Comparison of ENCODE assay signal across 8 cellular contexts in genomic region chr2:230160112-230160660, GRCh38. TPM values are rescaled to one million over a fixed set of nuclear protein-coding genes. Genes with fewer than 3 reads are reported as not detected.
DNase-seq lines count a peak whose midpoint lies in the region; TF ChIP-seq lines count a peak whose summit lies in the region.

No MANE protein-coding gene starts in this region.

- peak; percentile 68 for DNase-seq in A673 (ENCODE audit: low spot score)
- DNase-seq in NCI-H82 treated with DMSO at 0.1 percent for 48 hours (lab: John Stamatoyannopoulos, UW; ENCODE audit: unreplicated experiment) = peak; percentile 10
- DNase-seq in activated CD8-positive, alpha-beta memory T cell treated with anti-CD3 and anti-CD28 coated beads for 48 hours (ENCODE audit: low read depth in 2 of 3, low spot score in 2 of 3) = peak in 2 of 3 experiments; percentile 33 to 37
- DNase-seq in epithelial cell of proximal tubule (ENCODE audit: low read depth) = no peak
- DNase-seq in thyroid gland = peak; percentile 10 to 31
- no peak for DNase-seq in NCI-H1105 treated with DMSO at 0.1 percent for 48 hours (lab: John Stamatoyannopoulos, UW)

- H3K4me3 Mint-ChIP-seq in nephron = no peak overlapping the region

- H3K27me3 ChIP-seq in A673 (replicated peaks; ENCODE audit: insufficient read depth, low read depth, low read length, poor library complexity) = no peaks in the 10 kb centered on the region
- H3K27me3 ChIP-seq in thyroid gland = no peaks in the 10 kb centered on the region

- H3K4me3 ChIP-seq in A673 (ENCODE audit: low read depth, low read length, poor library complexity, severe bottlenecking) = no peak overlapping the region
- H3K4me3 ChIP-seq in GM12875 (ENCODE audit: low read depth, low read length) = no peak overlapping the region
- H3K4me3 ChIP-seq in epithelial cell of proximal tubule (ENCODE audit: low read depth, low read length) = no peak overlapping the region
- no peak overlapping the region for H3K4me3 ChIP-seq in thyroid gland (replicated peaks in 1 of 3)

- H3K9me3 ChIP-seq in A673 (ENCODE audit: low read depth, low read length, poor library complexity, severe bottlenecking) = no peaks in the 10 kb centered on the region
- H3K9me3 ChIP-seq in thyroid gland = no peaks in the 10 kb centered on the region

- TF ChIP-seq CTCF in A673 (conservative IDR thresholded peaks at IDR 0.05; ENCODE audit: low read depth, low read length) (peak; percentile 81), GM12875 (IDR thresholded peaks at IDR 0.05; ENCODE audit: borderline replicate concordance, insufficient read depth, low read depth, low read length) (peak; percentile 73), epithelial cell of proximal tubule (conservative IDR thresholded peaks at IDR 0.05; ENCODE audit: low read depth, low read length) (peak; percentile 81), nephron (IDR thresholded peaks at IDR 0.05; ENCODE audit: unreplicated experiment in 3 of 3) (peak; percentile 60 to 67 (median 64)), thyroid gland (IDR thresholded peaks at IDR 0.05) (peak; percentile 17 to 73 (median 61))

- TF ChIP-seq POLR2A in thyroid gland (IDR thresholded peaks at IDR 0.05) = no peak

- WGBS in thyroid gland, 2 donors = 47 to 49% methylated on average over 9 to 11 of the region's 11 CpGs

- POLR2A ChIA-PET in A673 (lab: Charles Lee; ENCODE audit: low non-redundant PET) = no interaction called here

- BruUV-seq in A673 (replicated peaks; lab: Mats Ljungman, UMichigan) = no TSS peak

- H3K4me1 Mint-ChIP-seq in nephron = peaks cover 10% of the 10 kb centered on the region

- CTCF ChIA-PET in A673 (lab: Charles Lee) = interaction anchor here (0.5 to 1.6 kb wide), 23 partner anchors 8 to 613 kb away, joined by 3 to 14 read pairs (median 6); partner anchors contain the start of gene SLC16A14

- H3K27ac ChIP-seq in A673 (ENCODE audit: low read depth, low read length, poor library complexity, severe bottlenecking) (no peak overlapping the region), thyroid gland (no peak overlapping the region)

- H3K36me3 ChIP-seq in A673 (ENCODE audit: insufficient read depth, low read length, poor library complexity, severe bottlenecking) (no peaks in the 10 kb centered on the region), thyroid gland (no peaks in the 10 kb centered on the region)

- H3K4me1 ChIP-seq in A673 (ENCODE audit: insufficient read depth, low read length, poor library complexity, severe bottlenecking) (no peaks in the 10 kb centered on the region), thyroid gland (no peaks in the 10 kb centered on the region)

- no peaks in the 10 kb centered on the region for H3K36me3 Mint-ChIP-seq in nephron (ENCODE audit: low read depth)

- H3K9me3 Mint-ChIP-seq in nephron = peaks cover 3% of the 10 kb centered on the region

- H3K27me3 Mint-ChIP-seq in nephron (ENCODE audit: low read depth) = no peaks in the 10 kb centered on the region

- intact Hi-C loops in A673 (cut with micrococcal nuclease; ENCODE audit: unreplicated experiment) (loop anchor here (1.0 to 10.0 kb wide), 4 partner anchors 93 to 452 kb away; partner anchors contain the start of gene SLC16A14), thyroid gland (cut with DNase I) (loop anchor here (5.0 kb wide), 1 partner anchor 93 kb away; the partner anchor contains the start of gene SLC16A14)

- H3K27ac Mint-ChIP-seq in nephron = peak overlapping the region in 1 of 3 experiments; percentile 10

RNA-seq across cellular contexts. Expression of gene SP110, which starts 59.6 kb away (rescaled TPM):
- total RNA-seq in A673 (2021) = 11.0 and 11.6 TPM in 2 replicates
- total RNA-seq in epithelial cell of proximal tubule = 10.1 and 11.7 TPM in 2 replicates
- total RNA-seq in thyroid gland = 10 to 100 TPM; 17.7 to 66.2 (median 23.5) TPM

Comparison
In these comparisons a context has a peak if more than half of its experiments do, and no peak if none do; other contexts are left out.
1. DNase-seq: peak in A673 (single experiment), NCI-H82 treated with DMSO at 0.1 percent for 48 hours (single experiment), activated CD8-positive, alpha-beta memory T cell treated with anti-CD3 and anti-CD28 coated beads for 48 hours (2 of 3) and thyroid gland (2 of 2); none in epithelial cell of proximal tubule (single experiment) and NCI-H1105 treated with DMSO at 0.1 percent for 48 hours (single experiment).
2. Peak in every context shown above with its lines, with median percentiles within 50 percentile points of each other: CTCF ChIP-seq.